Comparison of ENCODE assay signal across 37 cellular contexts in genomic region chr6:146753306-146753705, GRCh38.
"Had no signal": no experiment of that assay in that cellular context is flagged by ENCODE, and none has a peak within 500 bp of the region (broad histone marks: within the 10 kb centered on the region; RNA-seq: fewer than 3 reads in every experiment).

No MANE protein-coding gene starts in this region.

- H3K27ac Mint-ChIP-seq: activated B cell treated with CpG ODN at 0.5 μM for 24 hours; activated CD4-positive, alpha-beta memory T cell treated with anti-CD3 and anti-CD28 coated beads for 36 hours; activated CD4-positive, alpha-beta T cell treated with anti-CD3 and anti-CD28 coated beads, Interleukin-2, amount 10 ng/mL, durations not matched to agents 24 days and 14 days; activated CD8-positive, alpha-beta T cell treated with anti-CD3 and anti-CD28 coated beads for 36 hours; activated naive CD4-positive, alpha-beta T cell treated with anti-CD3 and anti-CD28 coated beads for 36 hours; activated naive CD8-positive, alpha-beta T cell; activated naive CD8-positive, alpha-beta T cell treated with anti-CD3 and anti-CD28 coated beads, Interleukin-2, amount 10 ng/mL, durations not matched to agents 7 days and 5 days; activated naive CD8-positive, alpha-beta T cell treated with anti-CD3 and anti-CD28 coated beads, Interleukin-2, amount 50 U/mL, for 24 hours; activated T-cell treated with anti-CD3 and anti-CD28 coated beads, Interleukin-2, amount 50 U/mL, for 72 hours; activated T-helper 1 cell treated with anti-CD3 and anti-CD28 coated beads, Interleukin-12 subunit alpha, Interleukin-12 subunit beta, Interleukin-2, Interleukin-4 antibody, amounts not matched to agents 30 ng/mL and 10 ng/mL and 1 ng/mL, durations not matched to agents 14 hours and 24 hours and 36 hours; activated T-helper 17 cell treated with anti-CD3 and anti-CD28 coated beads, Interleukin-2, amount 50 U/mL, for 72 hours; brain; T-helper 1 cell treated with Interleukin-12 subunit alpha and Interleukin-12 subunit beta and Interleukin-4 antibody, amounts not matched to agents 30 μg/mL and 1 μg/mL, for 36 hours; T-helper 2 cell treated with Interferon-gamma antibody and Interleukin-4, amounts not matched to agents 5 μg/mL and 100 μg/mL, for 36 hours had no signal

- H3K9me3 Mint-ChIP-seq: activated B cell treated with CpG ODN at 0.5 μM for 24 hours; activated CD4-positive, alpha-beta T cell treated with anti-CD3 and anti-CD28 coated beads, Interleukin-2, amount 10 ng/mL, durations not matched to agents 24 days and 14 days; activated T-helper 1 cell treated with anti-CD3 and anti-CD28 coated beads, Interleukin-12 subunit alpha, Interleukin-12 subunit beta, Interleukin-2, Interleukin-4 antibody, amounts not matched to agents 30 ng/mL and 10 ng/mL and 1 ng/mL, durations not matched to agents 14 hours and 24 hours and 36 hours; activated T-helper 17 cell treated with anti-CD3 and anti-CD28 coated beads, Interleukin-2, amount 50 U/mL, for 72 hours had no signal

- DNase-seq: activated B cell treated with CpG ODN at 0.5 μM for 24 hours; activated CD4-positive, alpha-beta memory T cell treated with anti-CD3 and anti-CD28 coated beads for 36 hours; activated CD4-positive, alpha-beta T cell treated with anti-CD3 and anti-CD28 coated beads for 4 hours; activated CD4-positive, alpha-beta T cell treated with anti-CD3 and anti-CD28 coated beads, Interleukin-2, amount 10 ng/mL, durations not matched to agents 24 days and 14 days; activated CD4-positive, alpha-beta T cell treated with anti-CD3 and anti-CD28 coated beads, Interleukin-2, amount 50 U/mL, for 1 hour; activated CD4-positive, alpha-beta T cell treated with anti-CD3 and anti-CD28 coated beads, Interleukin-2, amount 50 U/mL, for 4 hours; activated CD4-positive, CD25-positive, alpha-beta regulatory T cell treated with anti-CD3 and anti-CD28 coated beads, Interleukin-2, amount 50 U/mL, for 72 hours; activated CD8-positive, alpha-beta memory T cell treated with anti-CD3 and anti-CD28 coated beads, Interleukin-2, amount 50 U/mL, for 4 hours; activated CD8-positive, alpha-beta T cell treated with anti-CD3 and anti-CD28 coated beads for 36 hours; activated effector memory CD4-positive, alpha-beta T cell treated with anti-CD3 and anti-CD28 coated beads, Interleukin-2, amount 50 U/mL, for 16 hours; activated gamma-delta T cell treated with Interleukin-2 at 50 U/mL for 16 hours; activated naive CD4-positive, alpha-beta T cell; activated naive CD4-positive, alpha-beta T cell treated with anti-CD3 and anti-CD28 coated beads for 36 hours; activated naive CD4-positive, alpha-beta T cell treated with anti-CD3 and anti-CD28 coated beads, Interleukin-2, amount 50 U/mL, for 16 hours; activated naive CD8-positive, alpha-beta T cell treated with anti-CD3 and anti-CD28 coated beads, Interleukin-2, amount 10 ng/mL, durations not matched to agents 7 days and 5 days; activated naive CD8-positive, alpha-beta T cell treated with anti-CD3 and anti-CD28 coated beads, Interleukin-2, amount 50 U/mL, for 24 hours; activated T-cell treated with anti-CD3 and anti-CD28 coated beads for 4 hours; activated T-cell treated with anti-CD3 and anti-CD28 coated beads, Interleukin-2, amount 50 U/mL, for 1 hour; activated T-cell treated with anti-CD3 and anti-CD28 coated beads, Interleukin-2, amount 50 U/mL, for 4 hours; activated T-cell treated with anti-CD3 and anti-CD28 coated beads, Interleukin-2, amount 50 U/mL, for 72 hours; amygdala; anterior cingulate cortex; caudate nucleus; cerebellar nuclear complex; T-helper 1 cell; T-helper 2 cell; T-helper 9 cell had no signal

- H3K27me3 ChIP-seq: ascending aorta, cardiac muscle cell had no signal

- H3K4me3 ChIP-seq: ascending aorta, cardiac muscle cell had no signal

- H3K27ac ChIP-seq: ascending aorta, cardiac muscle cell, VCaP had no signal

- H3K9me3 ChIP-seq: ascending aorta had no signal

- H3K36me3 Mint-ChIP-seq: activated CD4-positive, alpha-beta memory T cell treated with anti-CD3 and anti-CD28 coated beads for 36 hours; activated naive CD8-positive, alpha-beta T cell treated with anti-CD3 and anti-CD28 coated beads, Interleukin-2, amount 10 ng/mL, durations not matched to agents 7 days and 5 days; brain had no signal

- FAIRE-seq: bronchial epithelial cell had no signal

- H3K36me3 ChIP-seq: ascending aorta, cardiac muscle cell had no signal

- H3K4me1 ChIP-seq: ascending aorta had no signal

- ATAC-seq: activated CD8-positive, alpha-beta T cell treated with anti-CD3 and anti-CD28 coated beads for 36 hours; activated naive CD8-positive, alpha-beta T cell treated with anti-CD3 and anti-CD28 coated beads, Interleukin-2, amount 50 U/mL, for 24 hours; activated T-cell treated with anti-CD3 and anti-CD28 coated beads, Interleukin-2, amount 50 U/mL, for 4 hours; activated T-cell treated with anti-CD3 and anti-CD28 coated beads, Interleukin-2, amount 50 U/mL, for 72 hours; activated T-helper 17 cell treated with anti-CD3 and anti-CD28 coated beads, Interleukin-2, amount 50 U/mL, for 72 hours had no signal
